1 cellular context compared by ENCODE assay signal in genomic region chr3:139677341-139678155, GRCh38.
A peak's percentile ranks its signal among the peaks of the same experiment; 100 is the strongest.
TF ChIP-seq lines count a peak whose summit lies in the region.

Gene NMNAT3, minus strand, starts transcription at chr3:139677972. Its CDS starts 50,248 bp downstream, at chr3:139627724.

TF ChIP-seq in K562, 482 proteins besides CTCF, POLR2A, EP300 and RAD21 (continued from another document):
- TF ChIP-seq CREB3L1 (IDR thresholded peaks at IDR 0.05; ENCODE audit: borderline replicate concordance, low read depth) (0 out of 2 replicates have a peak, but pooled peaks have one; percentile 52), RBFOX2 (IDR thresholded peaks at IDR 0.05; ENCODE audit: low read depth, low read length) (peak; percentile 81), ZFX (CRISPR knock-in tag; IDR thresholded peaks at IDR 0.05) (peak; percentile 96), CTCFL (IDR thresholded peaks at IDR 0.05; ENCODE audit: borderline replicate concordance, insufficient read depth, low read depth, low read length, poor library complexity, severe bottlenecking) (peak; percentile 62), ZNF224 (CRISPR knock-in tag; IDR thresholded peaks at IDR 0.05) (0 out of 2 replicates have a peak, but pooled peaks have one; percentile 24), TFE3 (CRISPR knock-in tag; IDR thresholded peaks at IDR 0.05) (peak; percentile 82), USF1 (CRISPR knock-in tag; IDR thresholded peaks at IDR 0.05) (peak; percentile 96), GABPB1 (CRISPR knock-in tag; IDR thresholded peaks at IDR 0.05) (peak; percentile 30; the same call in 1 of the 2 replicates), MTA3 (IDR thresholded peaks at IDR 0.05; ENCODE audit: borderline replicate concordance) (peak; percentile 52; the same call in 1 of the 2 replicates), PHF20 (IDR thresholded peaks at IDR 0.05; ENCODE audit: partially characterized antibody) (peak; percentile 63), MAZ (CRISPR knock-in tag; conservative IDR thresholded peaks at IDR 0.05 in 1 of 2, IDR thresholded peaks at IDR 0.05 in 1 of 2) (peak in 1 of 2 experiments; percentile 77; a peak in 3 of 4 replicates), ZNF263 (CRISPR knock-in tag; IDR thresholded peaks at IDR 0.05; ENCODE audit: borderline replicate concordance) (0 out of 2 replicates have a peak, but pooled peaks have one; percentile 18), ARID4B (CRISPR knock-in tag; IDR thresholded peaks at IDR 0.05) (peak; percentile 17; the same call in 1 of the 2 replicates), SMARCA4 (IDR thresholded peaks at IDR 0.05) (0 out of 2 replicates have a peak, but pooled peaks have one; percentile 19), UBTF (IDR thresholded peaks at IDR 0.05; ENCODE audit: borderline replicate concordance in 1 of 2, low read depth in 2 of 2, low read length in 2 of 2) (0 out of 4 replicates have a peak, but pooled peaks of 1 of the 2 experiments have one; percentile 57), ESRRA (IDR thresholded peaks at IDR 0.05; ENCODE audit: borderline replicate concordance, low read depth) (peak; percentile 85), CREB1 (IDR thresholded peaks at IDR 0.05) (no peak), CREB1 (CRISPR knock-in tag; IDR thresholded peaks at IDR 0.05) (0 out of 2 replicates have a peak, but pooled peaks have one; percentile 34), CEBPB (tag; IDR thresholded peaks at IDR 0.05) (no peak), MAX (CRISPR knock-in tag; IDR thresholded peaks at IDR 0.05) (peak; percentile 89), CHCHD3 (CRISPR knock-in tag; IDR thresholded peaks at IDR 0.05) (no peak), PREB (CRISPR knock-in tag; IDR thresholded peaks at IDR 0.05) (peak; percentile 84; the same call in 1 of the 2 replicates), ZBTB2 (IDR thresholded peaks at IDR 0.05) (no peak), NR2C1 (IDR thresholded peaks at IDR 0.05) (peak; percentile 32; the same call in 1 of the 2 replicates), NR2C1 (tag; IDR thresholded peaks at IDR 0.05) (0 out of 2 replicates have a peak, but pooled peaks have one; percentile 16), EP400 (IDR thresholded peaks at IDR 0.05) (peak; percentile 51; the same call in 1 of the 2 replicates), NKRF (IDR thresholded peaks at IDR 0.05; ENCODE audit: borderline replicate concordance) (peak; percentile 61; the same call in 1 of the 2 replicates), CBX3 (IDR thresholded peaks at IDR 0.05; ENCODE audit: borderline replicate concordance in 1 of 2, low read length in 2 of 2) (no peak), ZNF740 (CRISPR knock-in tag; IDR thresholded peaks at IDR 0.05) (peak; percentile 64; the same call in 1 of the 2 replicates), ZNF740 (tag; IDR thresholded peaks at IDR 0.05) (no peak), USF2 (CRISPR knock-in tag; IDR thresholded peaks at IDR 0.05) (peak; percentile 96), ATF1 (CRISPR knock-in tag; IDR thresholded peaks at IDR 0.05) (no peak), ATF1 (tag; IDR thresholded peaks at IDR 0.05) (peak; percentile 50), ATF7 (IDR thresholded peaks at IDR 0.05) (peak; percentile 48), RB1 (IDR thresholded peaks at IDR 0.05; ENCODE audit: low read depth) (peak; percentile 60; the same call in 1 of the 2 replicates), SAFB (IDR thresholded peaks at IDR 0.05; ENCODE audit: borderline replicate concordance, low read depth, low read length) (no peak), KDM2B (CRISPR knock-in tag; IDR thresholded peaks at IDR 0.05) (peak; percentile 81; the same call in 1 of the 2 replicates), CBX2 (IDR thresholded peaks at IDR 0.05; ENCODE audit: insufficient read depth, low read length, poor library complexity, severe bottlenecking) (no peak), FIP1L1 (IDR thresholded peaks at IDR 0.05; ENCODE audit: low read depth, low read length, poor library complexity, severe bottlenecking) (no peak)
